Comparison of ENCODE assay signal across 8 cellular contexts in the genomic region with DNA sequence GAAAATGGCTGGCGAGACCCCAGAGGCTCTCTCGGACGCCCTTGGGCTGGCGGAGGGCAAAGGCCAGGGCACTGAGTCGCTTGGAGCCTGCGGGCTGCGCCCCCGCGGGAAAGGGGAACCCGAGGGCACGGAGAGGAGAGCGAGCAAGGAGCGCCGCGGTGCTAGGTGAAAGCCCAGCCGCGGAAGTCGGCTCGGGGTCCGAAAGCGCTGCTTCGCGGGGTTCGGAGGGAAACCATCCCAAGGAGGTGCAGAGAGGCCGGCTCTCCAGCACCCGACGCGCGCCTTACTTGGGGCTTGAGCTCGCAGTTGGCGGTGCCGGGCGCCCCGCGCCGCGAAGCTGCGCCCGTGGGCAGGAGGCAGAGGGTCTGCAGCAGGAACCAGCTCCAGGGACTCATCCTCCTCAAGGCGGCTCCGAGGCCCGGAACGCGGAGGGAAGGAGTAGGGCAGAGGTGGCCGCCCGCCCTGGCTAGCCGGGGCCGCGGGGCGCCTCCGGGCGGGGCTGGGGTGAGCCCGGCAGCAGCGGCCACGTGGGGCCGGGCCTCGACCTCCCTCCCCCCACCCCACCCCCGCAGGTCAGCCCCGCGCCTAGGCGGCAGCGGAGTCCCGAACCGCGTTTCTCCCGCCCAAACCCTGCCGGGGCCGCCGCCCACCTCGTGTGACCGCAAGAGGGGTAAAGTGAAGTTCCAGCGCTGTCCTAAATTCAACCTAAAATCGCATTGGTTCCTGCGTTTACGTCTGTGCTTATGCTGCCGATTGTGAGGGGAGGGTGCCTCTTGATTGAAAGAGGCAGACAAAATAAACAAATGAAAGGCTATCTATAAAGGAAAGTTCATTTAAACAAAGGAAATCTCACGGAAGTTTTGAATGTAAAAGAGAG. TPM values are rescaled to one million over a fixed set of nuclear protein-coding genes. Genes with fewer than 3 reads are reported as not detected.
A peak's percentile ranks its signal among the peaks of the same experiment; 100 is the strongest.
DNase-seq lines count a peak whose midpoint lies in the region; ATAC-seq, FAIRE-seq and TF ChIP-seq lines count a peak whose summit lies in the region.

A gene with protein sequence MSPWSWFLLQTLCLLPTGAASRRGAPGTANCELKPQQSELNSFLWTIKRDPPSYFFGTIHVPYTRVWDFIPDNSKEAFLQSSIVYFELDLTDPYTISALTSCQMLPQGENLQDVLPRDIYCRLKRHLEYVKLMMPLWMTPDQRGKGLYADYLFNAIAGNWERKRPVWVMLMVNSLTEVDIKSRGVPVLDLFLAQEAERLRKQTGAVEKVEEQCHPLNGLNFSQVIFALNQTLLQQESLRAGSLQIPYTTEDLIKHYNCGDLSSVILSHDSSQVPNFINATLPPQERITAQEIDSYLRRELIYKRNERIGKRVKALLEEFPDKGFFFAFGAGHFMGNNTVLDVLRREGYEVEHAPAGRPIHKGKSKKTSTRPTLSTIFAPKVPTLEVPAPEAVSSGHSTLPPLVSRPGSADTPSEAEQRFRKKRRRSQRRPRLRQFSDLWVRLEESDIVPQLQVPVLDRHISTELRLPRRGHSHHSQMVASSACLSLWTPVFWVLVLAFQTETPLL (minus strand): TSS at position 440 of the 877 bp plus-strand sequence. CDS start 45 bp downstream, at position 395.

- CTCF ChIA-PET in activated CD4-positive, alpha-beta memory T cell treated with anti-CD3 and anti-CD28 coated beads, Interleukin-2, amount 10 ng/mL, durations not matched to agents 7 days and 5 days (lab: Charles Lee), result interaction anchor here (0.6 to 5.7 kb wide), 18 partner anchors 9 to 383 kb away, joined by 3 to 98 read pairs (median 7); no protein-coding TSS in a partner anchor

- no peaks in the 10 kb centered on the region for H3K27me3 Mint-ChIP-seq in activated CD4-positive, alpha-beta memory T cell treated with anti-CD3 and anti-CD28 coated beads, Interleukin-2, amount 10 ng/mL, durations not matched to agents 7 days and 5 days
- peaks cover 93% of the 10 kb centered on the region for H3K27me3 Mint-ChIP-seq in neural crest cell (ENCODE audit: low read depth)

- POLR2A ChIA-PET in activated CD4-positive, alpha-beta memory T cell treated with anti-CD3 and anti-CD28 coated beads, Interleukin-2, amount 10 ng/mL, durations not matched to agents 7 days and 5 days (lab: Charles Lee), result interaction anchor here (0.7 to 17.0 kb wide), 21 partner anchors 8 to 422 kb away, joined by 3 to 467 read pairs (median 7); a partner anchor contains a TSS

- H3K4me1 ChIP-seq in HUES48 (ENCODE audit: control insufficient read depth, insufficient read depth, low read length), result peaks cover 12% of the 10 kb centered on the region
- H3K4me1 ChIP-seq in vagina, result peaks cover 23% of the 10 kb centered on the region

- H3K36me3 Mint-ChIP-seq in activated CD4-positive, alpha-beta memory T cell treated with anti-CD3 and anti-CD28 coated beads, Interleukin-2, amount 10 ng/mL, durations not matched to agents 7 days and 5 days (ENCODE audit: low read depth), result peaks cover 14% of the 10 kb centered on the region
- no peaks in the 10 kb centered on the region for H3K36me3 Mint-ChIP-seq in neural crest cell (ENCODE audit: low read depth)

- no peaks in the 10 kb centered on the region for H3K36me3 ChIP-seq in HUES48 (ENCODE audit: control insufficient read depth, insufficient read depth, low read length)
- no peaks in the 10 kb centered on the region for H3K36me3 ChIP-seq in vagina

- peak within 1 kb of the TSS; percentile 73 for H3K4me3 ChIP-seq in HUES48 (ENCODE audit: low read depth, low read length)
- H3K4me3 ChIP-seq in vagina, result peak within 1 kb of the TSS; percentile 43 to 46

- DNase-seq in CD1c-positive myeloid dendritic cell (ENCODE audit: extremely low spot score) (peak; percentile 73), neural crest cell (ENCODE audit: low read depth, low spot score) (peak; percentile 23), vagina (ENCODE audit: extremely low spot score in 2 of 2) (no peak), GM12892 (ENCODE audit: insufficient read length) (no peak)
- DNase-seq in activated CD4-positive, alpha-beta memory T cell treated with anti-CD3 and anti-CD28 coated beads, Interleukin-2, amount 10 ng/mL, durations not matched to agents 7 days and 5 days, result peak; percentile 58

- no peaks in the 10 kb centered on the region for H3K9me3 ChIP-seq in HUES48 (ENCODE audit: control insufficient read depth, insufficient read depth, low read length)
- H3K9me3 ChIP-seq in vagina, result no peaks in the 10 kb centered on the region

- H3K27ac ChIP-seq in HUES48 (ENCODE audit: low read depth, low read length) (no peak within 1 kb of the TSS), vagina (peak within 1 kb of the TSS; percentile 15)

- H3K9me3 Mint-ChIP-seq in activated CD4-positive, alpha-beta memory T cell treated with anti-CD3 and anti-CD28 coated beads, Interleukin-2, amount 10 ng/mL, durations not matched to agents 7 days and 5 days, result no peaks in the 10 kb centered on the region
- H3K9me3 Mint-ChIP-seq in neural crest cell, result no peaks in the 10 kb centered on the region

- no peak for FAIRE-seq in GM12892 (lab: Jason Lieb, UNC)

- H3K9ac ChIP-seq in HUES48 (ENCODE audit: low read depth, low read length), result peak within 1 kb of the TSS; percentile 37; the same call in 1 of the 2 replicates

- no peak for TF ChIP-seq CTCF in neural crest cell (conservative IDR thresholded peaks at IDR 0.05)
- no peak for TF ChIP-seq CTCF in vagina (IDR thresholded peaks at IDR 0.05)

- H3K27me3 ChIP-seq in HUES48 (ENCODE audit: control insufficient read depth, insufficient read depth, low read length) (peaks cover 84% of the 10 kb centered on the region), vagina (no peaks in the 10 kb centered on the region)

- TF ChIP-seq POLR2A in vagina (IDR thresholded peaks at IDR 0.05) (no peak), GM12892 (IDR thresholded peaks at IDR 0.05; ENCODE audit: low read depth, low read length) (no peak)

- peak within 1 kb of the TSS; percentile 87 for H3K27ac Mint-ChIP-seq in activated CD4-positive, alpha-beta memory T cell treated with anti-CD3 and anti-CD28 coated beads, Interleukin-2, amount 10 ng/mL, durations not matched to agents 7 days and 5 days
- no peak within 1 kb of the TSS for H3K27ac Mint-ChIP-seq in neural crest cell (ENCODE audit: unreplicated experiment)

- peaks cover 56% of the 10 kb centered on the region for H3K4me1 Mint-ChIP-seq in activated CD4-positive, alpha-beta memory T cell treated with anti-CD3 and anti-CD28 coated beads, Interleukin-2, amount 10 ng/mL, durations not matched to agents 7 days and 5 days
- peaks cover 24% of the 10 kb centered on the region for H3K4me1 Mint-ChIP-seq in neural crest cell

- ATAC-seq in esophagus mucosa (peak; percentile 32), HG02852 (IDR thresholded peaks at IDR 0.05; ENCODE audit: unreplicated experiment) (no peak)

- intact Hi-C loops in vagina (cut with DNase I), result loop anchor here (5.0 kb wide), 1 partner anchor 384 kb away; no protein-coding TSS in a partner anchor

- peak within 1 kb of the TSS; percentile 91 for H3K4me3 Mint-ChIP-seq in activated CD4-positive, alpha-beta memory T cell treated with anti-CD3 and anti-CD28 coated beads, Interleukin-2, amount 10 ng/mL, durations not matched to agents 7 days and 5 days
- H3K4me3 Mint-ChIP-seq in neural crest cell, result peak within 1 kb of the TSS; percentile 84

RNA-seq across cellular contexts. Expression of the gene that starts here (rescaled TPM):
- 10 to 100 TPM; 35.9 to 38.3 TPM for total RNA-seq in activated CD4-positive, alpha-beta memory T cell treated with anti-CD3 and anti-CD28 coated beads, Interleukin-2, amount 10 ng/mL, durations not matched to agents 7 days and 5 days
- total RNA-seq in esophagus mucosa (0.24 TPM), neural crest cell (0.84 TPM in 2 replicates), vagina (5.4 TPM)
- 0.23 TPM for polyA plus RNA-seq in GM12892 (2012; ENCODE audit: missing spikeins)

Comparison
In these comparisons a context has a peak if more than half of its experiments do, and no peak if none do; other contexts are left out.
1. Peak in ATAC-seq in esophagus mucosa; RNA of the gene not detected or under 1 TPM.
2. Peak in DNase-seq in neural crest cell; RNA of the gene not detected or under 1 TPM.
3. DNase-seq: peak in CD1c-positive myeloid dendritic cell (single experiment) and activated CD4-positive, alpha-beta memory T cell treated with anti-CD3 and anti-CD28 coated beads, Interleukin-2, amount 10 ng/mL, durations not matched to agents 7 days and 5 days (single experiment); none in vagina (0 of 2) and GM12892 (single experiment).